ENCODE assay signal across 9 cellular contexts in the genomic region with DNA sequence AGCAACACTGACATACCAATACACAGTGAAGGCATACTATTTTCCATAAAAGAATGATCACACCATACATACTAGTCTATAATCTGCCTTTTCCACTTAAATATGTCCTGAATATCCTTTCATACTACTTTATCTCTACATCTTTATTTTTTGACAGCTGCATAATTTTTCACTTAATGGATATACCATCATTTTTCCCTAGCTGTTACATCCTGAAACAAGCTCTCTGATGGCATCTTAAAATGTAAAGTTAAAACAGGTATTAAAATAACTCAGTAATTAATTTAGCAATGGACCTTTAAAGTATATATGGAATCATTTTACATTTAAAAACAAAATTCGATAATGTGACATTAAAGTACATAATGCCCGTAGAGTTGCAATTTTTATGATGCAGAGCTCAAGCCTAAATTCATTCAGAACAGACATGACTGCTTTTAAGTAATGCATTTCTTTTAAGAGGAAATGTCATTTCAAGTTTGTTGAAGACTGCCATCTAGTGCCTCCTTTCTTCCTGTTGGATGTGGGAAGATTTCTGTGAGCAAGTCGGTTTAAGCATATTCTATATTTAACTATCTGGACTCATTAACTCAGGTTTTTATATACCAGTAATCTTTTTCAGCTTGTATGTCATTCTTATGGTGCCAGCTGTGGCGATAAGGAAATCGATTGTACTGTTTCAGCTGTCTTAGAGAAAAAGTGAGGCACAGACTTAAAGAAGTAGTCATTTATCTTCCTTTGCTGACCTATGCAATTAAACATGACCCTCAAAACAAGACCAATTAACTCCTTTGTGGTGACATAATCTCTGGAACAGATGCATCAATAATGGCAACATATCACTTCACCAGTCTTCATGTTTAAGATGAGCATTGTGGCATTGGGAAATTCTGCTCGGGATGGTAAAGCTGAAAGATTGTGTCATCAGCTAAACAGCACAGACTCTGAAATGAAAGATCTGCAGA. TPM values are rescaled to one million over a fixed set of nuclear protein-coding genes. Genes with fewer than 3 reads are reported as not detected.
A peak's percentile ranks its signal among the peaks of the same experiment; 100 is the strongest.
DNase-seq lines count a peak whose midpoint lies in the region; ATAC-seq and TF ChIP-seq lines count a peak whose summit lies in the region.
"Had no signal": no experiment of that assay in that cellular context is flagged by ENCODE, and none has a peak within 500 bp of the region (broad histone marks: within the 10 kb centered on the region; RNA-seq: fewer than 3 reads in every experiment).

No MANE protein-coding gene starts in this region.

- H3F3A ChIP-seq in MM.1S (ENCODE audit: insufficient read depth, low read length) (no peaks in the 10 kb centered on the region), smooth muscle cell (ENCODE audit: low read depth) (peaks cover 32% of the 10 kb centered on the region)

- H3K79me2 ChIP-seq in MM.1S (ENCODE audit: low read length): no peaks in the 10 kb centered on the region
- H3K79me2 ChIP-seq in smooth muscle cell (ENCODE audit: low read depth): peaks cover 100% of the 10 kb centered on the region

- H3K4me2 ChIP-seq in MM.1S (ENCODE audit: low read depth, low read length): no peak overlapping the region
- H3K4me2 ChIP-seq in smooth muscle cell: no peak overlapping the region

- H3K9me3 Mint-ChIP-seq in activated T-cell treated with anti-CD3 and anti-CD28 coated beads, Interleukin-2, amount 50 U/mL, for 72 hours: no peaks in the 10 kb centered on the region

- no peaks in the 10 kb centered on the region for H3K9me2 ChIP-seq in MM.1S (replicated peaks; ENCODE audit: insufficient read depth, low read length)

- ATAC-seq in GM21619 (IDR thresholded peaks at IDR 0.05; ENCODE audit: unreplicated experiment): peak; percentile 77
- ATAC-seq in Right ventricle myocardium superior (ENCODE audit: poor library complexity): peak; percentile 81
- ATAC-seq in activated T-cell treated with anti-CD3 and anti-CD28 coated beads, Interleukin-2, amount 50 U/mL, for 72 hours (replicated peaks in 1 of 2): no peak

- H3K4me1 Mint-ChIP-seq in activated T-cell treated with anti-CD3 and anti-CD28 coated beads, Interleukin-2, amount 50 U/mL, for 72 hours (ENCODE audit: low read depth): no peaks in the 10 kb centered on the region

- intact Hi-C loops in Right ventricle myocardium superior (cut with DNase I): loop anchor here (5.0 kb wide), 1 partner anchor 87 kb away; no protein-coding TSS in a partner anchor

- no peaks in the 10 kb centered on the region for H3K36me3 Mint-ChIP-seq in activated T-cell treated with anti-CD3 and anti-CD28 coated beads, Interleukin-2, amount 50 U/mL, for 72 hours (ENCODE audit: insufficient read depth in 2 of 2)

- H4K20me1 ChIP-seq in MM.1S (ENCODE audit: insufficient read depth, low read length): no peaks in the 10 kb centered on the region
- peaks cover 100% of the 10 kb centered on the region for H4K20me1 ChIP-seq in smooth muscle cell (ENCODE audit: low read depth)

- WGBS in smooth muscle cell (ENCODE audit: low lambda C conversion rate): 14% methylated on average over 6 of the region's 6 CpGs

- H2AFZ ChIP-seq in MM.1S (ENCODE audit: low read length): no peak overlapping the region
- H2AFZ ChIP-seq in smooth muscle cell (ENCODE audit: low read depth): no peak overlapping the region

- H3K27ac ChIP-seq in MM.1S (ENCODE audit: low read length): no peak overlapping the region
- H3K27ac ChIP-seq in smooth muscle cell (ENCODE audit: low read depth): peak overlapping the region; percentile 45

- no peak overlapping the region for H3K4me3 Mint-ChIP-seq in activated T-cell treated with anti-CD3 and anti-CD28 coated beads, Interleukin-2, amount 50 U/mL, for 72 hours

- H3K27me3 ChIP-seq in MM.1S (replicated peaks; ENCODE audit: insufficient read depth, low read length) (no peaks in the 10 kb centered on the region), smooth muscle cell (ENCODE audit: low read depth) (no peaks in the 10 kb centered on the region)

- peak; percentile 67 for DNase-seq in ELR (ENCODE audit: low read depth)
- DNase-seq in MM.1S: peak; percentile 67
- DNase-seq in SW480 (ENCODE audit: low spot score): peak; percentile 54
- no peak for DNase-seq in Right ventricle myocardium superior
- DNase-seq in smooth muscle cell (lab: John Stamatoyannopoulos, UW; ENCODE audit: unreplicated experiment): no peak
- DNase-seq in stimulated activated CD8-positive, alpha-beta memory T cell treated with anti-CD3 and anti-CD28 coated beads, Interleukin-4, amount 100 ng/mL, for 48 hours: no peak
- DNase-seq in activated T-cell treated with anti-CD3 and anti-CD28 coated beads, Interleukin-2, amount 50 U/mL, for 72 hours: no peak

- H3K9ac ChIP-seq in MM.1S (ENCODE audit: low read length) (no peak overlapping the region), smooth muscle cell (ENCODE audit: low read depth) (no peak overlapping the region)

- peaks cover 15% of the 10 kb centered on the region for H3K27me3 Mint-ChIP-seq in activated T-cell treated with anti-CD3 and anti-CD28 coated beads, Interleukin-2, amount 50 U/mL, for 72 hours (ENCODE audit: low read depth)

- H3K4me3 ChIP-seq in MM.1S (ENCODE audit: low read length) (no peak overlapping the region), smooth muscle cell (no peak overlapping the region)

- H3K36me3 ChIP-seq in MM.1S (replicated peaks; ENCODE audit: insufficient read depth, low read length): no peaks in the 10 kb centered on the region
- H3K36me3 ChIP-seq in smooth muscle cell (ENCODE audit: low read depth): no peaks in the 10 kb centered on the region

- H3K9me3 ChIP-seq in MM.1S (replicated peaks; ENCODE audit: insufficient read depth, low read length) (no peaks in the 10 kb centered on the region), smooth muscle cell (replicated peaks; ENCODE audit: low read depth) (no peaks in the 10 kb centered on the region)

- no peak overlapping the region for H3K27ac Mint-ChIP-seq in activated T-cell treated with anti-CD3 and anti-CD28 coated beads, Interleukin-2, amount 50 U/mL, for 72 hours

- TF ChIP-seq CTCF in MM.1S (IDR thresholded peaks at IDR 0.05; ENCODE audit: low read length) (peak; percentile 62), smooth muscle cell (IDR thresholded peaks at IDR 0.05; ENCODE audit: borderline replicate concordance, insufficient read depth, poor library complexity, severe bottlenecking) (peak; percentile 49)

- H3K4me1 ChIP-seq in MM.1S (ENCODE audit: low read length): peaks cover 7% of the 10 kb centered on the region; the same call in 1 of the 2 replicates
- H3K4me1 ChIP-seq in smooth muscle cell (ENCODE audit: low read depth): peaks cover 12% of the 10 kb centered on the region

RNA-seq across cellular contexts. Expression of a gene that starts 20.3 kb away (rescaled TPM):
- total RNA-seq in Right ventricle myocardium superior (14.4 TPM), smooth muscle cell (39.4 and 45.7 TPM in 2 replicates)
- 42.2 and 55.4 TPM in 2 replicates for polyA plus RNA-seq in smooth muscle cell
- not detected for total RNA-seq in activated T-cell treated with anti-CD3 and anti-CD28 coated beads, Interleukin-2, amount 50 U/mL, for 72 hours
- total RNA-seq: activated CD8-positive, alpha-beta memory T cell treated with anti-CD3 and anti-CD28 coated beads for 36 hours had no signal

Comparison
In these comparisons a context has a peak if more than half of its experiments do, and no peak if none do; other contexts are left out.
1. DNase-seq: peak in ELR (single experiment), MM.1S (single experiment) and SW480 (single experiment); none in Right ventricle myocardium superior (single experiment), smooth muscle cell (single experiment), stimulated activated CD8-positive, alpha-beta memory T cell treated with anti-CD3 and anti-CD28 coated beads, Interleukin-4, amount 100 ng/mL, for 48 hours (single experiment) and activated T-cell treated with anti-CD3 and anti-CD28 coated beads, Interleukin-2, amount 50 U/mL, for 72 hours (0 of 2).
2. ATAC-seq: peak in GM21619 (single experiment) and Right ventricle myocardium superior (single experiment); none in activated T-cell treated with anti-CD3 and anti-CD28 coated beads, Interleukin-2, amount 50 U/mL, for 72 hours (0 of 2).
3. RNA of a gene that starts 20.3 kb away (total RNA-seq): 39.4 to 45.7 TPM in smooth muscle cell and 14.4 TPM in Right ventricle myocardium superior (single experiment); not detected in activated T-cell treated with anti-CD3 and anti-CD28 coated beads, Interleukin-2, amount 50 U/mL, for 72 hours; every median in the first group is over 10 times any median in the second.